In the genomic region with DNA sequence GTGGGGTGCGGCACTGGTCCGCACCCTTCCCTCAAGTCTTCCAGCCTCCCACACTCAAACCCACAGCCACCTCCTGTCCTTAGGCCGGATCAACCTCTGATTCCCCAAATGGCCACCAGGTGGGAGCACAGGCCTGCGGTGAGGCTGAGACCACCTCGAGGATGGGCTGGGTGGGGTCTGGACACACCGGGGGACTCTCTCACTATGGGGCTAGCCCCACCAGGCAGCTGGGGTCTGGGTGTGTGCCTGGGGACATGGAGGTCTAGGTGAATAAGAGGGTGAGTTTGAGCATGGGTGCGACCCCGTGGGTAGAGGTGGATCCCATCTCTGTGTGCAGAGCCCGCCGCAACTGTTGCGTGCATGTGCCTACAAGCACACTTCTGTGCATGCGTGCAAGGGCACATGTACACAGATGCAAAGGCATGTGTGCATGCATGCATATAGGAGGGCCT, we compare ENCODE assay signal across 9 cellular contexts. TPM values are rescaled to one million over a fixed set of nuclear protein-coding genes. Genes with fewer than 3 reads are reported as not detected.
DNase-seq lines count a peak whose midpoint lies in the region; ATAC-seq, FAIRE-seq and TF ChIP-seq lines count a peak whose summit lies in the region.
"Had no signal": no experiment of that assay in that cellular context is flagged by ENCODE, and none has a peak within 500 bp of the region (broad histone marks: within the 10 kb centered on the region; RNA-seq: fewer than 3 reads in every experiment).

No MANE protein-coding gene starts in this region.

- 70% methylated on average over 3 of the region's 12 CpGs for WGBS in A549 (ENCODE audit: missing lambda C conversion rate)

- ATAC-seq in A549 (peak in 1 of 2 experiments; percentile 68; a peak in 3 of 6 replicates), foreskin keratinocyte (peak; percentile 8), GM21526 (IDR thresholded peaks at IDR 0.05; ENCODE audit: low FRiP score, unreplicated experiment) (no peak), HG03457 (IDR thresholded peaks at IDR 0.05; ENCODE audit: unreplicated experiment) (no peak)

- no peak for DNase-seq in A549 (ENCODE audit: low read depth in 1 of 2, low spot score in 1 of 2)
- DNase-seq in GM10248 (ENCODE audit: extremely low spot score) = peak; percentile 50
- no peak for DNase-seq in RWPE1 (ENCODE audit: low spot score)
- DNase-seq in foreskin keratinocyte = no peak
- DNase-seq in NCI-H1105 treated with DMSO at 0.1 percent for 48 hours (lab: John Stamatoyannopoulos, UW) = no peak
- DNase-seq in GF-D8 (lab: John Stamatoyannopoulos, UW) = no peak

- TF ChIP-seq POLR2A in A549 (IDR thresholded peaks at IDR 0.05; ENCODE audit: low read length) = no peak

- POLR2A ChIA-PET in A549 (lab: Yijun Ruan, JAX) (no interaction called here), GM10248 (lab: Yijun Ruan, JAX) (interaction anchor here (0.6 kb wide), 1 partner anchor 174 kb away, joined by 7 read pairs; no protein-coding TSS in a partner anchor), RWPE1 (lab: Yijun Ruan, JAX; ENCODE audit: low non-redundant PET) (no interaction called here)

- H3K27me3 ChIP-seq in foreskin keratinocyte = peaks cover 5% of the 10 kb centered on the region

- no peaks in the 10 kb centered on the region for H3K4me1 ChIP-seq in A549
- no peaks in the 10 kb centered on the region for H3K4me1 ChIP-seq in foreskin keratinocyte

- TF ChIP-seq RAD21 in A549 (conservative IDR thresholded peaks at IDR 0.05 in 1 of 2, IDR thresholded peaks at IDR 0.05 in 1 of 2) = peak; percentile 38 to 54; a peak in 4 of 5 replicates

- H3K9me3 ChIP-seq in A549 = no peaks in the 10 kb centered on the region

- CTCF ChIA-PET in A549 (lab: Yijun Ruan, JAX) = interaction anchor here (0.9 to 4.5 kb wide), 6 partner anchors 12 to 560 kb away, joined by 3 to 41 read pairs (median 10); no protein-coding TSS in a partner anchor
- CTCF ChIA-PET in GM10248 (lab: Yijun Ruan, JAX) = interaction anchor here (1.6 to 6.7 kb wide), 6 partner anchors 61 to 590 kb away, joined by 4 to 60 read pairs (median 14); no protein-coding TSS in a partner anchor
- CTCF ChIA-PET in RWPE1 (lab: Yijun Ruan, JAX) = no interaction called here

- FAIRE-seq in A549 (lab: Jason Lieb, UNC) = no peak
- FAIRE-seq: islet of Langerhans had no signal

- H3K27ac ChIP-seq in A549 = no peak overlapping the region
- H3K27ac ChIP-seq in RWPE1 = no peak overlapping the region
- H3K27ac ChIP-seq in foreskin keratinocyte = no peak overlapping the region

- no peak overlapping the region for H3K4me2 ChIP-seq in A549

- TF ChIP-seq CTCF in A549 (IDR thresholded peaks at IDR 0.05) (peak; percentile 26; the same call in 1 of the 3 replicates), GM10248 (IDR thresholded peaks at IDR 0.05; ENCODE audit: control extremely low read depth, extremely low read depth, low read depth, missing control alignments) (peak; percentile 73), RWPE1 (conservative IDR thresholded peaks at IDR 0.05; ENCODE audit: low read depth) (peak; percentile 30), foreskin keratinocyte (conservative IDR thresholded peaks at IDR 0.05) (peak; percentile 70)

- no peak overlapping the region for H3K4me3 ChIP-seq in A549

- TF ChIP-seq EP300 in A549 (IDR thresholded peaks at IDR 0.05) = no peak

TF ChIP-seq in A549, 52 proteins besides CTCF, POLR2A, EP300 and RAD21:
- no peak for TF ChIP-seq NR3C1 (IDR thresholded peaks at IDR 0.05)
- TF ChIP-seq RNF2 (IDR thresholded peaks at IDR 0.05; ENCODE audit: borderline replicate concordance, low read depth) = no peak
- TF ChIP-seq ZSCAN20 (CRISPR knock-in tag; IDR thresholded peaks at IDR 0.05) = no peak
- TF ChIP-seq HEYL (CRISPR knock-in tag; IDR thresholded peaks at IDR 0.05) = no peak
- TF ChIP-seq CHD4 (IDR thresholded peaks at IDR 0.05; ENCODE audit: borderline replicate concordance) = no peak
- TF ChIP-seq JUN (IDR thresholded peaks at IDR 0.05) = no peak
- TF ChIP-seq, protein P1, sequence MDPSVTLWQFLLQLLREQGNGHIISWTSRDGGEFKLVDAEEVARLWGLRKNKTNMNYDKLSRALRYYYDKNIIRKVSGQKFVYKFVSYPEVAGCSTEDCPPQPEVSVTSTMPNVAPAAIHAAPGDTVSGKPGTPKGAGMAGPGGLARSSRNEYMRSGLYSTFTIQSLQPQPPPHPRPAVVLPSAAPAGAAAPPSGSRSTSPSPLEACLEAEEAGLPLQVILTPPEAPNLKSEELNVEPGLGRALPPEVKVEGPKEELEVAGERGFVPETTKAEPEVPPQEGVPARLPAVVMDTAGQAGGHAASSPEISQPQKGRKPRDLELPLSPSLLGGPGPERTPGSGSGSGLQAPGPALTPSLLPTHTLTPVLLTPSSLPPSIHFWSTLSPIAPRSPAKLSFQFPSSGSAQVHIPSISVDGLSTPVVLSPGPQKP (IDR thresholded peaks at IDR 0.05; ENCODE audit: low read depth, low read length) = no peak
- TF ChIP-seq ESRRA (IDR thresholded peaks at IDR 0.05; ENCODE audit: borderline replicate concordance, low read length) = no peak
- TF ChIP-seq POLR2AphosphoS2 (conservative IDR thresholded peaks at IDR 0.05; ENCODE audit: low read length) = no peak
- TF ChIP-seq BHLHE40 (IDR thresholded peaks at IDR 0.05; ENCODE audit: low read depth, low read length) = no peak
- TF ChIP-seq, protein P2, sequence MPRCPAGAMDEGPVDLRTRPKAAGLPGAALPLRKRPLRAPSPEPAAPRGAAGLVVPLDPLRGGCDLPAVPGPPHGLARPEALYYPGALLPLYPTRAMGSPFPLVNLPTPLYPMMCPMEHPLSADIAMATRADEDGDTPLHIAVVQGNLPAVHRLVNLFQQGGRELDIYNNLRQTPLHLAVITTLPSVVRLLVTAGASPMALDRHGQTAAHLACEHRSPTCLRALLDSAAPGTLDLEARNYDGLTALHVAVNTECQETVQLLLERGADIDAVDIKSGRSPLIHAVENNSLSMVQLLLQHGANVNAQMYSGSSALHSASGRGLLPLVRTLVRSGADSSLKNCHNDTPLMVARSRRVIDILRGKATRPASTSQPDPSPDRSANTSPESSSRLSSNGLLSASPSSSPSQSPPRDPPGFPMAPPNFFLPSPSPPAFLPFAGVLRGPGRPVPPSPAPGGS (IDR thresholded peaks at IDR 0.05) = no peak
- TF ChIP-seq RARB (CRISPR knock-in tag; IDR thresholded peaks at IDR 0.05) = no peak
- TF ChIP-seq, protein P3, sequence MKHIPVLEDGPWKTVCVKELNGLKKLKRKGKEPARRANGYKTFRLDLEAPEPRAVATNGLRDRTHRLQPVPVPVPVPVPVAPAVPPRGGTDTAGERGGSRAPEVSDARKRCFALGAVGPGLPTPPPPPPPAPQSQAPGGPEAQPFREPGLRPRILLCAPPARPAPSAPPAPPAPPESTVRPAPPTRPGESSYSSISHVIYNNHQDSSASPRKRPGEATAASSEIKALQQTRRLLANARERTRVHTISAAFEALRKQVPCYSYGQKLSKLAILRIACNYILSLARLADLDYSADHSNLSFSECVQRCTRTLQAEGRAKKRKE (CRISPR knock-in tag; IDR thresholded peaks at IDR 0.05; ENCODE audit: low read depth) = no peak
- TF ChIP-seq CBX8 (IDR thresholded peaks at IDR 0.05) = no peak
- no peak for TF ChIP-seq ZNF302 (CRISPR knock-in tag; IDR thresholded peaks at IDR 0.05)
- no peak for TF ChIP-seq MAZ (IDR thresholded peaks at IDR 0.05; ENCODE audit: borderline replicate concordance, low read depth, low read length)
- no peak for TF ChIP-seq RCOR1 (IDR thresholded peaks at IDR 0.05; ENCODE audit: low read depth, low read length)
- TF ChIP-seq RFX5 (IDR thresholded peaks at IDR 0.05) = no peak
- no peak for TF ChIP-seq TFCP2L1 (CRISPR knock-in tag; IDR thresholded peaks at IDR 0.05)
- TF ChIP-seq, protein P4, sequence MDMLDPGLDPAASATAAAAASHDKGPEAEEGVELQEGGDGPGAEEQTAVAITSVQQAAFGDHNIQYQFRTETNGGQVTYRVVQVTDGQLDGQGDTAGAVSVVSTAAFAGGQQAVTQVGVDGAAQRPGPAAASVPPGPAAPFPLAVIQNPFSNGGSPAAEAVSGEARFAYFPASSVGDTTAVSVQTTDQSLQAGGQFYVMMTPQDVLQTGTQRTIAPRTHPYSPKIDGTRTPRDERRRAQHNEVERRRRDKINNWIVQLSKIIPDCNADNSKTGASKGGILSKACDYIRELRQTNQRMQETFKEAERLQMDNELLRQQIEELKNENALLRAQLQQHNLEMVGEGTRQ (IDR thresholded peaks at IDR 0.05) = no peak

RNA-seq across cellular contexts. Expression of a gene that starts 32.6 kb away (rescaled TPM):
- polyA plus RNA-seq in A549 (2011; rRNA removed) (0.01 TPM in 2 replicates), A549 (2017; fragmentation: RNase III; extraction: RNeasy Plus Mini Kit Qiagen cat#74134 plus additional on column Dnase treatment) (0.01 to 0.05 TPM in 2 of 3 replicates, not detected in the other), foreskin keratinocyte (not detected in 2 replicates)
- under 0.01 TPM in 1 of 2 replicates, not detected in the other for polyA plus RNA-seq in A549 (2012; cell fraction: cytosol; rRNA removed)
- 0.01 and 0.11 TPM in 2 replicates for polyA plus RNA-seq in A549 (2012; cell fraction: nucleus; rRNA removed)
- polyA minus RNA-seq in A549 (2011; rRNA and poly(A)+ RNA removed) = 0.04 and 0.05 TPM in 2 replicates
- total RNA-seq in foreskin keratinocyte = not detected in 2 replicates
